In the genomic region with DNA sequence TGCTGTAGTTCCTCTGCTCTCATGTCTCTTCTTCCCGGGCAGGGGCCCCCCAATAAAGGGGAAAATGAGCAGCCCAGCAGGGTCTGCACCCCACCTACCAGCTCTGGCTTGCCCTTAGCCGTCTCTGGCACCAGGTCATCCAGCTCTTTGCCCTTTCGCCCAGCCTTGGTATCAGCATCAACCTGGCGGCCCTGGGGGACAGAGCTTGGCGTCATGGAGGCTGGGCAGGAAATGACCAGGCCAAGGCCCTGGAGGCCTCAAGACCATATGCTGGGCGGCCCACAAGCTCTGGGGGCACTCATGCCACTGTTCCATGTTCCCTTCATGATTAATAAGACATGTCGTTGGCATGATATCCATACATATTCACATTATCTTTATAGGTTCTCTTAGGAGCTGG, we compare ENCODE assay signal across 18 cellular contexts.
"Had no signal": no experiment of that assay in that cellular context is flagged by ENCODE, and none has a peak within 500 bp of the region (broad histone marks: within the 10 kb centered on the region; RNA-seq: fewer than 3 reads in every experiment).

No MANE protein-coding gene starts in this region.

- H3K4me3 ChIP-seq: left lung, lower lobe of right lung, ovary, right atrium auricular region, sigmoid colon, skin epidermis had no signal

- H3K9me3 ChIP-seq: left lung, lower lobe of right lung, ovary, right atrium auricular region, sigmoid colon had no signal

- H3K27ac ChIP-seq: foreskin keratinocyte, left lung, lower lobe of right lung, ovary, right atrium auricular region, sigmoid colon, skin epidermis had no signal

- DNase-seq: dermis blood vessel endothelial cell; erythroblast; foreskin keratinocyte; immature natural killer cell; left lung; lower lobe of right lung; natural killer cell; nucleus accumbens; sigmoid colon; stimulated activated CD4-positive, alpha-beta T cell treated with anti-CD3 and anti-CD28 coated beads, Interleukin-12 subunit alpha, Interleukin-12 subunit beta, amount 100 ng/mL, for 4 hours; stimulated activated naive CD4-positive, alpha-beta T cell treated with Interleukin-2 at 50 U/mL for 16 hours had no signal

- ATAC-seq: foreskin keratinocyte, left lung, lower lobe of right lung, natural killer cell had no signal

- H3K27me3 Mint-ChIP-seq: memory B cell, type B pancreatic cell had no signal

- H3K36me3 ChIP-seq: ovary had no signal

- H3K27ac Mint-ChIP-seq: memory B cell, mesothelial cell of epicardium, type B pancreatic cell had no signal

- H3K27me3 ChIP-seq: foreskin keratinocyte, left lung, ovary, right atrium auricular region, sigmoid colon had no signal

- H3K4me1 Mint-ChIP-seq: memory B cell, mesothelial cell of epicardium, natural killer cell, neural crest cell had no signal

- H3K4me3 Mint-ChIP-seq: immature natural killer cell, memory B cell, mesothelial cell of epicardium, natural killer cell, neural crest cell, type B pancreatic cell had no signal

- H3K9me3 Mint-ChIP-seq: immature natural killer cell, memory B cell, mesothelial cell of epicardium, natural killer cell, neural crest cell, type B pancreatic cell had no signal

- H3K4me1 ChIP-seq: foreskin keratinocyte, left lung, lower lobe of right lung, right atrium auricular region, sigmoid colon had no signal
